ENCODE assay signal across 1 cellular context in the genomic region with DNA sequence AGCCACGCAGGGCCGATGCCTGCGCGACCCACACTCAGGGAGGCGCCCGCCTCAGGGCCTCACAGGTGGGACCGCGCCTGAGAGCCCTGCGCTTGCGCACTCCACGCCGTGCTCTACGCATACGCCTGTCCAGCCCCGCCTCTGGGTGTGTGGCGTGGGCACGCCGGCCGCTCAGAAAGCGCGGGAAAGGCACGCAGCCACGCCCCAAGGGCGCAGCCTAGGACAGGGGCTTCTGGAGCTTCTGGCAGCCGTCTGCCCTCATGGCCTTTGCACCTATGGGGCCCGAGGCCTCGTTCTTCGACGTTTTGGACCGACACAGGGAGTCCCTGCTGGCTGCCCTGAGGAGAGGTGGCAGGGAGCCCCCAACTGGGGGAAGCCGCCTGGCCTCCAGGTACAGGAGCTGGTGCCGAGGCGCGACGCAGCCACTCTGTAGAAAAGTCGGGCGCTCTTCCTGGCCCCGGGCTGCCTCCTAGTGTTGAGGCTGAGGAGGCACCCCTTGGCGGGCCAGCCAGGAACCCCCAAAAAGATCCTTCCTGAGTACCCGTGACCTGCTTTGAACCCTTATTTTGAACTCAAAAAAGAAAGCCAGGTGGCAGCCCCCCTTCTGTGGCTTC.
TF ChIP-seq lines count a peak whose summit lies in the region.

A gene with protein sequence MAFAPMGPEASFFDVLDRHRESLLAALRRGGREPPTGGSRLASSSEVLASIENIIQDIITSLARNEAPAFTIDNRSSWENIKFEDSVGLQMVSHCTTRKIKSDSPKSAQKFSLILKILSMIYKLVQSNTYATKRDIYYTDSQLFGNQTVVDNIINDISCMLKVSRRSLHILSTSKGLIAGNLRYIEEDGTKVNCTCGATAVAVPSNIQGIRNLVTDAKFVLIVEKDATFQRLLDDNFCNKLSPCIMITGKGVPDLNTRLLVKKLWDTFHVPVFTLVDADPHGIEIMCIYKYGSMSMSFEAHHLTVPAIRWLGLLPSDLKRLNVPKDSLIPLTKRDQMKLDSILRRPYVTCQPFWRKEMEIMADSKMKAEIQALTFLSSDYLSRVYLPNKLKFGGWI (plus strand): TSS at position 196 of the 614 bp plus-strand sequence. CDS start 65 bp downstream, at position 261.

TF ChIP-seq in GM12878, 131 proteins besides CTCF, POLR2A, EP300 and RAD21:
- TF ChIP-seq, protein P1, sequence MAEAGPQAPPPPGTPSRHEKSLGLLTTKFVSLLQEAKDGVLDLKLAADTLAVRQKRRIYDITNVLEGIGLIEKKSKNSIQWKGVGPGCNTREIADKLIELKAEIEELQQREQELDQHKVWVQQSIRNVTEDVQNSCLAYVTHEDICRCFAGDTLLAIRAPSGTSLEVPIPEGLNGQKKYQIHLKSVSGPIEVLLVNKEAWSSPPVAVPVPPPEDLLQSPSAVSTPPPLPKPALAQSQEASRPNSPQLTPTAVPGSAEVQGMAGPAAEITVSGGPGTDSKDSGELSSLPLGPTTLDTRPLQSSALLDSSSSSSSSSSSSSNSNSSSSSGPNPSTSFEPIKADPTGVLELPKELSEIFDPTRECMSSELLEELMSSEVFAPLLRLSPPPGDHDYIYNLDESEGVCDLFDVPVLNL (IDR thresholded peaks at IDR 0.05; ENCODE audit: low read depth, low read length) = no peak
- TF ChIP-seq TAF1 (IDR thresholded peaks at IDR 0.05; ENCODE audit: borderline replicate concordance, low read depth, low read length) (no peak), EGR1 (IDR thresholded peaks at IDR 0.05; ENCODE audit: borderline replicate concordance in 1 of 2, low read depth in 2 of 2, low read length in 2 of 2) (no peak), TCF3 (IDR thresholded peaks at IDR 0.05; ENCODE audit: borderline replicate concordance, insufficient read depth, low read depth, low read length) (no peak), STAT3 (IDR thresholded peaks at IDR 0.05; ENCODE audit: low read depth, low read length) (no peak), IKZF2 (IDR thresholded peaks at IDR 0.05) (no peak), BACH1 (IDR thresholded peaks at IDR 0.05; ENCODE audit: borderline replicate concordance) (no peak), DPF2 (IDR thresholded peaks at IDR 0.05) (no peak), CREM (IDR thresholded peaks at IDR 0.05; ENCODE audit: low read depth) (no peak), RB1 (IDR thresholded peaks at IDR 0.05; ENCODE audit: borderline replicate concordance) (no peak), SMAD1 (IDR thresholded peaks at IDR 0.05; ENCODE audit: low read depth, partially characterized antibody) (no peak)
- TF ChIP-seq, protein P2, sequence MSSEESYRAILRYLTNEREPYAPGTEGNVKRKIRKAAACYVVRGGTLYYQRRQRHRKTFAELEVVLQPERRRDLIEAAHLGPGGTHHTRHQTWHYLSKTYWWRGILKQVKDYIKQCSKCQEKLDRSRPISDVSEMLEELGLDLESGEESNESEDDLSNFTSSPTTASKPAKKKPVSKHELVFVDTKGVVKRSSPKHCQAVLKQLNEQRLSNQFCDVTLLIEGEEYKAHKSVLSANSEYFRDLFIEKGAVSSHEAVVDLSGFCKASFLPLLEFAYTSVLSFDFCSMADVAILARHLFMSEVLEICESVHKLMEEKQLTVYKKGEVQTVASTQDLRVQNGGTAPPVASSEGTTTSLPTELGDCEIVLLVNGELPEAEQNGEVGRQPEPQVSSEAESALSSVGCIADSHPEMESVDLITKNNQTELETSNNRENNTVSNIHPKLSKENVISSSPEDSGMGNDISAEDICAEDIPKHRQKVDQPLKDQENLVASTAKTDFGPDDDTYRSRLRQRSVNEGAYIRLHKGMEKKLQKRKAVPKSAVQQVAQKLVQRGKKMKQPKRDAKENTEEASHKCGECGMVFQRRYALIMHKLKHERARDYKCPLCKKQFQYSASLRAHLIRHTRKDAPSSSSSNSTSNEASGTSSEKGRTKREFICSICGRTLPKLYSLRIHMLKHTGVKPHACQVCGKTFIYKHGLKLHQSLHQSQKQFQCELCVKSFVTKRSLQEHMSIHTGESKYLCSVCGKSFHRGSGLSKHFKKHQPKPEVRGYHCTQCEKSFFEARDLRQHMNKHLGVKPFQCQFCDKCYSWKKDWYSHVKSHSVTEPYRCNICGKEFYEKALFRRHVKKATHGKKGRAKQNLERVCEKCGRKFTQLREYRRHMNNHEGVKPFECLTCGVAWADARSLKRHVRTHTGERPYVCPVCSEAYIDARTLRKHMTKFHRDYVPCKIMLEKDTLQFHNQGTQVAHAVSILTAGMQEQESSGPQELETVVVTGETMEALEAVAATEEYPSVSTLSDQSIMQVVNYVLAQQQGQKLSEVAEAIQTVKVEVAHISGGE (CRISPR knock-in tag; IDR thresholded peaks at IDR 0.05) = no peak
- TF ChIP-seq, protein P3, sequence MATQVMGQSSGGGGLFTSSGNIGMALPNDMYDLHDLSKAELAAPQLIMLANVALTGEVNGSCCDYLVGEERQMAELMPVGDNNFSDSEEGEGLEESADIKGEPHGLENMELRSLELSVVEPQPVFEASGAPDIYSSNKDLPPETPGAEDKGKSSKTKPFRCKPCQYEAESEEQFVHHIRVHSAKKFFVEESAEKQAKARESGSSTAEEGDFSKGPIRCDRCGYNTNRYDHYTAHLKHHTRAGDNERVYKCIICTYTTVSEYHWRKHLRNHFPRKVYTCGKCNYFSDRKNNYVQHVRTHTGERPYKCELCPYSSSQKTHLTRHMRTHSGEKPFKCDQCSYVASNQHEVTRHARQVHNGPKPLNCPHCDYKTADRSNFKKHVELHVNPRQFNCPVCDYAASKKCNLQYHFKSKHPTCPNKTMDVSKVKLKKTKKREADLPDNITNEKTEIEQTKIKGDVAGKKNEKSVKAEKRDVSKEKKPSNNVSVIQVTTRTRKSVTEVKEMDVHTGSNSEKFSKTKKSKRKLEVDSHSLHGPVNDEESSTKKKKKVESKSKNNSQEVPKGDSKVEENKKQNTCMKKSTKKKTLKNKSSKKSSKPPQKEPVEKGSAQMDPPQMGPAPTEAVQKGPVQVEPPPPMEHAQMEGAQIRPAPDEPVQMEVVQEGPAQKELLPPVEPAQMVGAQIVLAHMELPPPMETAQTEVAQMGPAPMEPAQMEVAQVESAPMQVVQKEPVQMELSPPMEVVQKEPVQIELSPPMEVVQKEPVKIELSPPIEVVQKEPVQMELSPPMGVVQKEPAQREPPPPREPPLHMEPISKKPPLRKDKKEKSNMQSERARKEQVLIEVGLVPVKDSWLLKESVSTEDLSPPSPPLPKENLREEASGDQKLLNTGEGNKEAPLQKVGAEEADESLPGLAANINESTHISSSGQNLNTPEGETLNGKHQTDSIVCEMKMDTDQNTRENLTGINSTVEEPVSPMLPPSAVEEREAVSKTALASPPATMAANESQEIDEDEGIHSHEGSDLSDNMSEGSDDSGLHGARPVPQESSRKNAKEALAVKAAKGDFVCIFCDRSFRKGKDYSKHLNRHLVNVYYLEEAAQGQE (IDR thresholded peaks at IDR 0.05; ENCODE audit: low read depth, low read length) = no peak
- TF ChIP-seq, protein P4, sequence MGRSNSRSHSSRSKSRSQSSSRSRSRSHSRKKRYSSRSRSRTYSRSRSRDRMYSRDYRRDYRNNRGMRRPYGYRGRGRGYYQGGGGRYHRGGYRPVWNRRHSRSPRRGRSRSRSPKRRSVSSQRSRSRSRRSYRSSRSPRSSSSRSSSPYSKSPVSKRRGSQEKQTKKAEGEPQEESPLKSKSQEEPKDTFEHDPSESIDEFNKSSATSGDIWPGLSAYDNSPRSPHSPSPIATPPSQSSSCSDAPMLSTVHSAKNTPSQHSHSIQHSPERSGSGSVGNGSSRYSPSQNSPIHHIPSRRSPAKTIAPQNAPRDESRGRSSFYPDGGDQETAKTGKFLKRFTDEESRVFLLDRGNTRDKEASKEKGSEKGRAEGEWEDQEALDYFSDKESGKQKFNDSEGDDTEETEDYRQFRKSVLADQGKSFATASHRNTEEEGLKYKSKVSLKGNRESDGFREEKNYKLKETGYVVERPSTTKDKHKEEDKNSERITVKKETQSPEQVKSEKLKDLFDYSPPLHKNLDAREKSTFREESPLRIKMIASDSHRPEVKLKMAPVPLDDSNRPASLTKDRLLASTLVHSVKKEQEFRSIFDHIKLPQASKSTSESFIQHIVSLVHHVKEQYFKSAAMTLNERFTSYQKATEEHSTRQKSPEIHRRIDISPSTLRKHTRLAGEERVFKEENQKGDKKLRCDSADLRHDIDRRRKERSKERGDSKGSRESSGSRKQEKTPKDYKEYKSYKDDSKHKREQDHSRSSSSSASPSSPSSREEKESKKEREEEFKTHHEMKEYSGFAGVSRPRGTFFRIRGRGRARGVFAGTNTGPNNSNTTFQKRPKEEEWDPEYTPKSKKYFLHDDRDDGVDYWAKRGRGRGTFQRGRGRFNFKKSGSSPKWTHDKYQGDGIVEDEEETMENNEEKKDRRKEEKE (IDR thresholded peaks at IDR 0.05) = no peak
- TF ChIP-seq, protein P5, sequence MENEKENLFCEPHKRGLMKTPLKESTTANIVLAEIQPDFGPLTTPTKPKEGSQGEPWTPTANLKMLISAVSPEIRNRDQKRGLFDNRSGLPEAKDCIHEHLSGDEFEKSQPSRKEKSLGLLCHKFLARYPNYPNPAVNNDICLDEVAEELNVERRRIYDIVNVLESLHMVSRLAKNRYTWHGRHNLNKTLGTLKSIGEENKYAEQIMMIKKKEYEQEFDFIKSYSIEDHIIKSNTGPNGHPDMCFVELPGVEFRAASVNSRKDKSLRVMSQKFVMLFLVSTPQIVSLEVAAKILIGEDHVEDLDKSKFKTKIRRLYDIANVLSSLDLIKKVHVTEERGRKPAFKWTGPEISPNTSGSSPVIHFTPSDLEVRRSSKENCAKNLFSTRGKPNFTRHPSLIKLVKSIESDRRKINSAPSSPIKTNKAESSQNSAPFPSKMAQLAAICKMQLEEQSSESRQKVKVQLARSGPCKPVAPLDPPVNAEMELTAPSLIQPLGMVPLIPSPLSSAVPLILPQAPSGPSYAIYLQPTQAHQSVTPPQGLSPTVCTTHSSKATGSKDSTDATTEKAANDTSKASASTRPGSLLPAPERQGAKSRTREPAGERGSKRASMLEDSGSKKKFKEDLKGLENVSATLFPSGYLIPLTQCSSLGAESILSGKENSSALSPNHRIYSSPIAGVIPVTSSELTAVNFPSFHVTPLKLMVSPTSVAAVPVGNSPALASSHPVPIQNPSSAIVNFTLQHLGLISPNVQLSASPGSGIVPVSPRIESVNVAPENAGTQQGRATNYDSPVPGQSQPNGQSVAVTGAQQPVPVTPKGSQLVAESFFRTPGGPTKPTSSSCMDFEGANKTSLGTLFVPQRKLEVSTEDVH (IDR thresholded peaks at IDR 0.05; ENCODE audit: low read depth, partially characterized antibody) = no peak
